29 cellular contexts compared by ENCODE assay signal in genomic region chr5:2914991-2915484, GRCh38.
A peak's percentile ranks its signal among the peaks of the same experiment; 100 is the strongest.
DNase-seq lines count a peak whose midpoint lies in the region; ATAC-seq and TF ChIP-seq lines count a peak whose summit lies in the region.
"Had no signal": no experiment of that assay in that cellular context is flagged by ENCODE, and none has a peak within 500 bp of the region (broad histone marks: within the 10 kb centered on the region; RNA-seq: fewer than 3 reads in every experiment).

No MANE protein-coding gene starts in this region.

- H3K36me3 ChIP-seq in ES-I3 (ENCODE audit: insufficient read depth, low read length) (no peaks in the 10 kb centered on the region), iPS-18a (ENCODE audit: control insufficient read depth, low read depth, low read length) (no peaks in the 10 kb centered on the region)
- H3K36me3 ChIP-seq: gastrocnemius medialis, right lobe of liver, stomach had no signal

- TF ChIP-seq CTCF in WTC11 (IDR thresholded peaks at IDR 0.05) (no peak), nephron progenitor cell (IDR thresholded peaks at IDR 0.05) (no peak)

- peak overlapping the region; percentile 33 for H3K4me3 ChIP-seq in iPS-18a (ENCODE audit: low read length)
- H3K4me3 ChIP-seq: A549, gastrocnemius medialis, GM23248, right lobe of liver, stomach had no signal

- H3K27me3 ChIP-seq in iPS-18a (ENCODE audit: control insufficient read depth, insufficient read depth, low read length) = no peaks in the 10 kb centered on the region
- H3K27me3 ChIP-seq: gastrocnemius medialis, right lobe of liver, stomach had no signal

- H3K9me3 Mint-ChIP-seq in WTC11 = no peaks in the 10 kb centered on the region
- H3K9me3 Mint-ChIP-seq in nephron progenitor cell = peaks cover 8% of the 10 kb centered on the region
- H3K9me3 Mint-ChIP-seq: activated CD8-positive, alpha-beta T cell treated with anti-CD3 and anti-CD28 coated beads for 36 hours; activated naive CD4-positive, alpha-beta T cell treated with anti-CD3 and anti-CD28 coated beads for 36 hours; nephron had no signal

- no peaks in the 10 kb centered on the region for H3K9me3 ChIP-seq in ES-I3 (ENCODE audit: control insufficient read depth, insufficient read depth, low read length)
- no peaks in the 10 kb centered on the region for H3K9me3 ChIP-seq in iPS-18a (ENCODE audit: control insufficient read depth, low read depth, low read length)
- H3K9me3 ChIP-seq: A549, gastrocnemius medialis, right lobe of liver had no signal

- CTCF ChIA-PET in WTC11 (lab: Charles Lee) = interaction anchor here (1.0 kb wide), 1 partner anchor 192 kb away, joined by 3 read pairs; no protein-coding TSS in a partner anchor

- H3K36me3 Mint-ChIP-seq in WTC11 (no peaks in the 10 kb centered on the region), nephron progenitor cell (ENCODE audit: low read depth) (no peaks in the 10 kb centered on the region)

- no peak overlapping the region for H3K27ac ChIP-seq in iPS-18a (ENCODE audit: low read length)
- H3K27ac ChIP-seq: A549, gastrocnemius medialis, GM23248, HL-60, right lobe of liver, stomach had no signal

- H3K9ac ChIP-seq in ES-I3 (ENCODE audit: low read depth, low read length) (peak overlapping the region; percentile 28; the same call in 1 of the 2 replicates), iPS-18a (ENCODE audit: low read length) (peak overlapping the region; percentile 4)
- H3K9ac ChIP-seq: GM23248 had no signal

- DNase-seq in WTC11 (ENCODE audit: low spot score) = peak; percentile 44
- no peak for DNase-seq in nephron progenitor cell
- DNase-seq in NCI-H2196 (lab: John Stamatoyannopoulos, UW; ENCODE audit: unreplicated experiment) = no peak
- DNase-seq in cerebellar cortex (ENCODE audit: low spot score) = no peak
- DNase-seq in NAMALWA (ENCODE audit: low spot score) = no peak
- DNase-seq in NCI-H446 (lab: John Stamatoyannopoulos, UW) = no peak
- DNase-seq: activated CD4-positive, alpha-beta T cell treated with anti-CD3 and anti-CD28 coated beads for 1 hour; activated CD8-positive, alpha-beta memory T cell treated with anti-CD3 and anti-CD28 coated beads, Interleukin-2, amount 50 U/mL, for 48 hours; activated CD8-positive, alpha-beta T cell treated with anti-CD3 and anti-CD28 coated beads for 36 hours; activated naive CD4-positive, alpha-beta T cell treated with anti-CD3 and anti-CD28 coated beads for 36 hours; cerebellar nuclear complex; gastrocnemius medialis; GM23248; kidney glomerular epithelial cell; NCI-H146; NCI-H345; SHP77; stimulated activated CD4-positive, alpha-beta T cell treated with anti-CD3 and anti-CD28 coated beads, Interleukin-12 subunit alpha, Interleukin-12 subunit beta, amount 100 ng/mL, for 4 hours; stimulated activated CD4-positive, alpha-beta T cell treated with anti-CD3 and anti-CD28 coated beads, Interleukin-4, amount 100 ng/mL, for 1 hour; stomach; T-helper 2 cell had no signal

- H3K4me1 Mint-ChIP-seq in WTC11 (peaks cover 57% of the 10 kb centered on the region), nephron progenitor cell (peaks cover 4% of the 10 kb centered on the region)
- H3K4me1 Mint-ChIP-seq: nephron had no signal

- ATAC-seq in WTC11 = peak; percentile 90
- ATAC-seq: A549; activated CD8-positive, alpha-beta T cell treated with anti-CD3 and anti-CD28 coated beads for 36 hours; gastrocnemius medialis; HepG2; Panc1; right lobe of liver had no signal

- H3K4me3 Mint-ChIP-seq in WTC11 = peak overlapping the region; percentile 62
- H3K4me3 Mint-ChIP-seq in nephron progenitor cell = peak overlapping the region; percentile 76
- H3K4me3 Mint-ChIP-seq: activated CD8-positive, alpha-beta T cell treated with anti-CD3 and anti-CD28 coated beads for 36 hours; activated naive CD4-positive, alpha-beta T cell treated with anti-CD3 and anti-CD28 coated beads for 36 hours; nephron had no signal

- H3K4me1 ChIP-seq in ES-I3 (ENCODE audit: insufficient read depth, low read length) (no peaks in the 10 kb centered on the region; the same call in 1 of the 2 replicates), iPS-18a (ENCODE audit: control insufficient read depth, low read depth, low read length) (peaks cover 23% of the 10 kb centered on the region)
- H3K4me1 ChIP-seq: A549, gastrocnemius medialis, right lobe of liver, stomach had no signal

- peaks cover 82% of the 10 kb centered on the region for H3K27me3 Mint-ChIP-seq in WTC11 (ENCODE audit: low read depth)
- peaks cover 73% of the 10 kb centered on the region for H3K27me3 Mint-ChIP-seq in nephron progenitor cell (ENCODE audit: low read depth, poor library complexity)
- H3K27me3 Mint-ChIP-seq: activated CD8-positive, alpha-beta T cell treated with anti-CD3 and anti-CD28 coated beads for 36 hours had no signal

- POLR2A ChIA-PET in WTC11 (lab: Charles Lee) = no interaction called here

- peak overlapping the region; percentile 84 for H3K27ac Mint-ChIP-seq in WTC11
- H3K27ac Mint-ChIP-seq in nephron progenitor cell = no peak overlapping the region
- H3K27ac Mint-ChIP-seq: activated CD8-positive, alpha-beta T cell treated with anti-CD3 and anti-CD28 coated beads for 36 hours; activated naive CD4-positive, alpha-beta T cell treated with anti-CD3 and anti-CD28 coated beads for 36 hours; nephron had no signal

TF ChIP-seq in WTC11, 78 proteins besides CTCF, POLR2A, EP300 and RAD21:
- peak; percentile 72; the same call in 1 of the 2 replicates for TF ChIP-seq TEAD1 (CRISPR knock-in tag; IDR thresholded peaks at IDR 0.05)
- no peak for TF ChIP-seq ZNF219 (CRISPR knock-in tag; IDR thresholded peaks at IDR 0.05; ENCODE audit: borderline replicate concordance)
- peak; percentile 32; the same call in 1 of the 2 replicates for TF ChIP-seq MAX (CRISPR knock-in tag; IDR thresholded peaks at IDR 0.05)
